ENCODE assay signal across 10 cellular contexts in genomic region chr2:30584116-30584515, GRCh38.
A peak's percentile ranks its signal among the peaks of the same experiment; 100 is the strongest.
DNase-seq lines count a peak whose midpoint lies in the region; ATAC-seq and TF ChIP-seq lines count a peak whose summit lies in the region.
"Had no signal": no experiment of that assay in that cellular context is flagged by ENCODE, and none has a peak within 500 bp of the region (broad histone marks: within the 10 kb centered on the region; RNA-seq: fewer than 3 reads in every experiment).

No MANE protein-coding gene starts in this region.

- H3K4me3 ChIP-seq in brain microvascular endothelial cell (ENCODE audit: low read depth, low read length): no peak overlapping the region

- H3K4me3 Mint-ChIP-seq in naive B cell: peak overlapping the region; percentile 34 to 88 (median 84)

- H3K27me3 ChIP-seq in brain microvascular endothelial cell (replicated peaks): no peaks in the 10 kb centered on the region
- H3K27me3 ChIP-seq: adrenal gland had no signal

- no peaks in the 10 kb centered on the region for H3K36me3 ChIP-seq in brain microvascular endothelial cell (replicated peaks)
- H3K36me3 ChIP-seq: adrenal gland had no signal

- H3K27ac ChIP-seq in brain microvascular endothelial cell: no peak overlapping the region
- H3K27ac ChIP-seq: adrenal gland had no signal

- DNase-seq in MV-4-11 (lab: John Stamatoyannopoulos, UW): peak; percentile 77
- peak; percentile 50 for DNase-seq in naive B cell
- DNase-seq in brain microvascular endothelial cell: no peak
- DNase-seq in SHP77 treated with DMSO at 0.1 percent for 48 hours (lab: John Stamatoyannopoulos, UW): no peak
- DNase-seq in SKM-1 treated with dmso at 0.1 percent for 144 hours (lab: John Stamatoyannopoulos, UW; ENCODE audit: unreplicated experiment): no peak
- DNase-seq: adrenal gland, Caco-2 had no signal

- ATAC-seq in GM18867 (IDR thresholded peaks at IDR 0.05; ENCODE audit: unreplicated experiment) (peak; percentile 61), HG02623 (IDR thresholded peaks at IDR 0.05; ENCODE audit: unreplicated experiment) (peak; percentile 74), naive B cell (ENCODE audit: low read depth in 2 of 2) (peak; percentile 79 to 83)
- no peak for ATAC-seq in activated CD4-positive, CD25-positive, alpha-beta regulatory T cell treated with anti-CD3 and anti-CD28 coated beads, Interleukin-2, amount 50 U/mL, for 24 hours

- peaks cover 9 to 14% of the 10 kb centered on the region in 2 donors for H3K36me3 Mint-ChIP-seq in naive B cell

- no peak for TF ChIP-seq CTCF in brain microvascular endothelial cell (IDR thresholded peaks at IDR 0.05; ENCODE audit: low read depth, low read length, missing control alignments)

- in situ Hi-C loops in brain microvascular endothelial cell (cut with HindIII; ENCODE audit: low pct_ligation_motif_present, low sequenced_read_pairs): no loop called here

- H3K27ac Mint-ChIP-seq in naive B cell: peak overlapping the region; percentile 91 to 98 (median 97)

- peaks cover 65 to 83% (median 71%) of the 10 kb centered on the region in 3 donors for H3K4me1 Mint-ChIP-seq in naive B cell

- H3K27me3 Mint-ChIP-seq in naive B cell: no peaks in the 10 kb centered on the region

- H3K9me3 Mint-ChIP-seq in naive B cell: peaks cover 0 to 7% (median 0%) of the 10 kb centered on the region in 7 donors

Comparison
In these comparisons a context has a peak if more than half of its experiments do, and no peak if none do; other contexts are left out.
1. ATAC-seq: peak in GM18867 (single experiment), HG02623 (single experiment) and naive B cell (2 of 2); none in activated CD4-positive, CD25-positive, alpha-beta regulatory T cell treated with anti-CD3 and anti-CD28 coated beads, Interleukin-2, amount 50 U/mL, for 24 hours (0 of 2).
2. DNase-seq: peak in MV-4-11 (single experiment) and naive B cell (single experiment); none in brain microvascular endothelial cell (single experiment), SHP77 treated with DMSO at 0.1 percent for 48 hours (single experiment) and SKM-1 treated with dmso at 0.1 percent for 144 hours (single experiment).